ENCODE assay signal across 9 cellular contexts in the genomic region with DNA sequence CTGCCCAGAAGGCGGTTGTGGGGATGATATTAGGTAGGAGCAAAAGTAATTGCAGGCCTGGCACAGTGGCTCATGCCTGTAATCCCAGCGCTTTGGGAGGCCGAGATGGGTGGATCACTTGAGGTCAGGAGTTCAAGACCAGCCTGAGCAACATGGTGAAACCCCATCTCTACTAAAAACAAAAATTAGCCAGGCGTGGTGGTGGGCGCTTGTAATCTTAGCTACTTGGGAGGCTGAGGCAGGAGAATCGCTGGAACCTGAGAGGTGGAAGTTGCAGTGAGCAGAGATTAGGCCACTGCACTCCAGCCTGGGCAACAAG. TPM values are rescaled to one million over a fixed set of nuclear protein-coding genes. Genes with fewer than 3 reads are reported as not detected.
DNase-seq lines count a peak whose midpoint lies in the region; ATAC-seq and TF ChIP-seq lines count a peak whose summit lies in the region.
"Not testable (repeated sequence)": the region's sequence is repeated elsewhere in the genome, so short reads cannot be mapped to it uniquely, and the experiment has no call there.
"Had no signal": no experiment of that assay in that cellular context is flagged by ENCODE, and none has a peak within 500 bp of the region (broad histone marks: within the 10 kb centered on the region; RNA-seq: fewer than 3 reads in every experiment).

No MANE protein-coding gene starts in this region.

- not testable (repeated sequence) for TF ChIP-seq POLR2A in esophagus muscularis mucosa (IDR thresholded peaks at IDR 0.05; ENCODE audit: low read depth); tibial nerve (IDR thresholded peaks at IDR 0.05)

- intact Hi-C loops in activated CD4-positive, alpha-beta T cell treated with anti-CD3 and anti-CD28 coated beads, Interleukin-2, amount 10 ng/mL, durations not matched to agents 24 days and 14 days (cut with micrococcal nuclease): loop anchor here (1.0 to 5.0 kb wide), 5 partner anchors 24 to 78 kb away; partner anchors contain the start of genes DNAJC18 and UBE2D2
- intact Hi-C loops in ascending aorta (cut with DNase I): loop anchor here (1.0 to 5.0 kb wide), 4 partner anchors 30 to 191 kb away; partner anchors contain the start of genes DNAJC18 and MATR3
- intact Hi-C loops in esophagus muscularis mucosa (cut with DNase I); lower lobe of right lung (cut with DNase I): not testable (repeated sequence)

- peaks cover 33% of the 10 kb centered on the region for H3K36me3 ChIP-seq in MG63
- peaks cover 11 to 24% of the 10 kb centered on the region in 2 donors for H3K36me3 ChIP-seq in ascending aorta
- peaks cover 0 to 26% (median 21%) of the 10 kb centered on the region in 4 donors for H3K36me3 ChIP-seq in esophagus muscularis mucosa
- peaks cover 30% of the 10 kb centered on the region for H3K36me3 ChIP-seq in lower lobe of right lung
- H3K36me3 ChIP-seq in rectal smooth muscle tissue (ENCODE audit: control insufficient read depth, insufficient read depth, low read length): not testable (repeated sequence)
- H3K36me3 ChIP-seq in tibial nerve: peaks cover 0 to 14% (median 0%) of the 10 kb centered on the region in 3 donors

- not testable (repeated sequence) for TF ChIP-seq EP300 in esophagus muscularis mucosa (IDR thresholded peaks at IDR 0.05); tibial nerve (IDR thresholded peaks at IDR 0.05)

- peaks cover 34% of the 10 kb centered on the region for H3K4me1 Mint-ChIP-seq in activated CD4-positive, alpha-beta T cell treated with anti-CD3 and anti-CD28 coated beads, Interleukin-2, amount 10 ng/mL, durations not matched to agents 24 days and 14 days

- ATAC-seq in lower lobe of right lung: not testable (repeated sequence)

- DNase-seq in MG63; activated CD4-positive, alpha-beta T cell treated with anti-CD3 and anti-CD28 coated beads, Interleukin-2, amount 10 ng/mL, durations not matched to agents 24 days and 14 days; ascending aorta (ENCODE audit: low spot score in 2 of 2); esophagus muscularis mucosa (ENCODE audit: extremely low spot score); lower lobe of right lung: not testable (repeated sequence)
- DNase-seq in tibial nerve (ENCODE audit: low spot score in 2 of 2): peak in 1 of 2 donors; percentile 45

- H3K4me1 ChIP-seq in ascending aorta (peaks cover 4 to 27% of the 10 kb centered on the region in 2 donors), esophagus muscularis mucosa (peaks cover 33 to 64% (median 53%) of the 10 kb centered on the region in 4 donors), lower lobe of right lung (peaks cover 50% of the 10 kb centered on the region), tibial nerve (peaks cover 0 to 58% (median 11%) of the 10 kb centered on the region in 4 donors)
- H3K4me1 ChIP-seq in rectal smooth muscle tissue (ENCODE audit: control insufficient read depth, insufficient read depth, low read length): not testable (repeated sequence)

- 58% methylated on average over 6 of the region's 6 CpGs for WGBS in esophagus muscularis mucosa
- 63 to 72% methylated on average over 6 of the region's 6 CpGs for WGBS in tibial nerve, 2 donors

- not testable (repeated sequence) for H3K27me3 ChIP-seq in MG63; ascending aorta; esophagus muscularis mucosa; lower lobe of right lung (ENCODE audit: low read depth); rectal smooth muscle tissue (ENCODE audit: control insufficient read depth, insufficient read depth, low read length); tibial nerve

- H3K4me3 ChIP-seq in MG63: peak overlapping the region; percentile 66
- H3K4me3 ChIP-seq in ascending aorta: peak overlapping the region; percentile 64 to 74
- peak overlapping the region; percentile 52 to 67 (median 56) for H3K4me3 ChIP-seq in esophagus muscularis mucosa
- H3K4me3 ChIP-seq in lower lobe of right lung: peak overlapping the region; percentile 76
- peak overlapping the region; percentile 10 for H3K4me3 ChIP-seq in rectal smooth muscle tissue (ENCODE audit: low read length)
- H3K4me3 ChIP-seq in tibial nerve: peak overlapping the region in 3 of 4 donors; percentile 48 to 59 (median 51)

- peak overlapping the region; percentile 48; the same call in 1 of the 2 replicates for H3K27ac ChIP-seq in C4-2B
- H3K27ac ChIP-seq in ascending aorta: peak overlapping the region; percentile 96 to 98
- H3K27ac ChIP-seq in esophagus muscularis mucosa (replicated peaks in 1 of 4): peak overlapping the region; percentile 84 to 95 (median 92)
- peak overlapping the region; percentile 99 for H3K27ac ChIP-seq in lower lobe of right lung
- H3K27ac ChIP-seq in rectal smooth muscle tissue (ENCODE audit: low read depth, low read length): peak overlapping the region; percentile 76
- H3K27ac ChIP-seq in tibial nerve: peak overlapping the region; percentile 73 to 95 (median 90)

- not testable (repeated sequence) for H3K9me3 ChIP-seq in MG63, ascending aorta, esophagus muscularis mucosa, lower lobe of right lung, tibial nerve

- peak overlapping the region; percentile 96 for H3K27ac Mint-ChIP-seq in activated CD4-positive, alpha-beta T cell treated with anti-CD3 and anti-CD28 coated beads, Interleukin-2, amount 10 ng/mL, durations not matched to agents 24 days and 14 days

- peak overlapping the region; percentile 89 for H3K4me3 Mint-ChIP-seq in activated CD4-positive, alpha-beta T cell treated with anti-CD3 and anti-CD28 coated beads, Interleukin-2, amount 10 ng/mL, durations not matched to agents 24 days and 14 days

- TF ChIP-seq CTCF in C4-2B (conservative IDR thresholded peaks at IDR 0.05); ascending aorta (IDR thresholded peaks at IDR 0.05); esophagus muscularis mucosa (IDR thresholded peaks at IDR 0.05); lower lobe of right lung (IDR thresholded peaks at IDR 0.05); tibial nerve (IDR thresholded peaks at IDR 0.05): not testable (repeated sequence)

- peaks cover 26% of the 10 kb centered on the region for H3K36me3 Mint-ChIP-seq in activated CD4-positive, alpha-beta T cell treated with anti-CD3 and anti-CD28 coated beads, Interleukin-2, amount 10 ng/mL, durations not matched to agents 24 days and 14 days (ENCODE audit: low read depth)

- H3K9ac ChIP-seq in rectal smooth muscle tissue (ENCODE audit: low read length): not testable (repeated sequence)

- H3K27me3 Mint-ChIP-seq in activated CD4-positive, alpha-beta T cell treated with anti-CD3 and anti-CD28 coated beads, Interleukin-2, amount 10 ng/mL, durations not matched to agents 24 days and 14 days: not testable (repeated sequence)

- not testable (repeated sequence) for H3K9me3 Mint-ChIP-seq in activated CD4-positive, alpha-beta T cell treated with anti-CD3 and anti-CD28 coated beads, Interleukin-2, amount 10 ng/mL, durations not matched to agents 24 days and 14 days

RNA-seq across cellular contexts. Expression of gene STING1, which starts 0.3 kb away (rescaled TPM):
- total RNA-seq in MG63 (2014; rRNA removed; shearing (Covaris generic); ENCODE audit: low replicate concordance): 45.6 and 54.5 TPM in 2 replicates
- total RNA-seq in activated CD4-positive, alpha-beta T cell treated with anti-CD3 and anti-CD28 coated beads, Interleukin-2, amount 10 ng/mL, durations not matched to agents 24 days and 14 days: 198 and 201 TPM in 2 replicates
- 179 TPM for total RNA-seq in ascending aorta
- total RNA-seq in esophagus muscularis mucosa: 10 to 100 TPM; 22.0 to 82.8 (median 52.4) TPM
- 120 TPM for total RNA-seq in lower lobe of right lung
- total RNA-seq in tibial nerve: 100 to 1,000 TPM in 1 of 4 donors, 10 to 100 TPM in 3; 48.1 to 102 (median 73.1) TPM

RNA-seq across cellular contexts. Expression of gene SMIM33, which starts 12.0 kb away (rescaled TPM):
- not detected in 2 replicates for total RNA-seq in MG63 (2014; rRNA removed; shearing (Covaris generic); ENCODE audit: low replicate concordance)
- total RNA-seq in activated CD4-positive, alpha-beta T cell treated with anti-CD3 and anti-CD28 coated beads, Interleukin-2, amount 10 ng/mL, durations not matched to agents 24 days and 14 days: 0.37 and 0.38 TPM in 2 replicates
- total RNA-seq in ascending aorta: not detected
- total RNA-seq in esophagus muscularis mucosa: not detected
- not detected for total RNA-seq in lower lobe of right lung
- total RNA-seq in tibial nerve: not detected
- total RNA-seq: cardiac septum had no signal

RNA-seq across cellular contexts. Expression of gene ECSCR, which starts 20.3 kb away (rescaled TPM):
- 0.63 and 0.74 TPM in 2 replicates for total RNA-seq in MG63 (2014; rRNA removed; shearing (Covaris generic); ENCODE audit: low replicate concordance)
- 1.6 and 1.7 TPM in 2 replicates for total RNA-seq in activated CD4-positive, alpha-beta T cell treated with anti-CD3 and anti-CD28 coated beads, Interleukin-2, amount 10 ng/mL, durations not matched to agents 24 days and 14 days
- total RNA-seq in ascending aorta: 51.6 TPM
- 10 to 100 TPM in 3 of 4 donors, 1 to 10 TPM in 1; 7.9 to 42.9 (median 31.4) TPM for total RNA-seq in esophagus muscularis mucosa
- total RNA-seq in lower lobe of right lung: 48.8 TPM
- total RNA-seq in tibial nerve: 10 to 100 TPM; 12.8 to 41.0 (median 25.9) TPM

RNA-seq across cellular contexts. Expression of gene DNAJC18, which starts 43.5 kb away (rescaled TPM):
- total RNA-seq in MG63 (2014; rRNA removed; shearing (Covaris generic); ENCODE audit: low replicate concordance): not detected in 2 replicates
- total RNA-seq in activated CD4-positive, alpha-beta T cell treated with anti-CD3 and anti-CD28 coated beads, Interleukin-2, amount 10 ng/mL, durations not matched to agents 24 days and 14 days: 34.2 and 38.6 TPM in 2 replicates
- total RNA-seq in ascending aorta (8.4 TPM), esophagus muscularis mucosa (10 to 100 TPM in 3 of 4 donors, 1 to 10 TPM in 1; 8.3 to 15.4 (median 13.4) TPM), lower lobe of right lung (10.0 TPM), tibial nerve (10 to 100 TPM in 3 of 4 donors, 1 to 10 TPM in 1; 9.2 to 11.4 (median 10.7) TPM)

Comparison
In these comparisons a context has a peak if more than half of its experiments do, and no peak if none do; other contexts are left out.
1. H3K27ac ChIP-seq: peak in every context shown above with its lines; median percentile 99 in lower lobe of right lung; 97 in ascending aorta; 92 in esophagus muscularis mucosa; 90 in tibial nerve; 76 in rectal smooth muscle tissue; 48 in C4-2B.
2. H3K4me3 ChIP-seq: peak in every context shown above with its lines; median percentile 76 in lower lobe of right lung; 69 in ascending aorta; 66 in MG63; 56 in esophagus muscularis mucosa; 51 in tibial nerve; 10 in rectal smooth muscle tissue.